Comparison of ENCODE assay signal across 1 cellular context in genomic region chr7:104982308-104982755, GRCh38.
A peak's percentile ranks its signal among the peaks of the same experiment; 100 is the strongest.
TF ChIP-seq lines count a peak whose summit lies in the region.

No MANE protein-coding gene starts in this region.

TF ChIP-seq in K562, 482 proteins besides CTCF, POLR2A, EP300 and RAD21 (continued from another document and continues in another):
- TF ChIP-seq ZHX1 (conservative IDR thresholded peaks at IDR 0.05; ENCODE audit: low read length) = no peak
- TF ChIP-seq STAT6 (CRISPR knock-in tag; IDR thresholded peaks at IDR 0.05) = no peak
- TF ChIP-seq GABPA (tag; conservative IDR thresholded peaks at IDR 0.05; ENCODE audit: low read depth) = 0 out of 2 replicates have a peak, but pooled peaks have one; percentile 14
- no peak for TF ChIP-seq DLX4 (CRISPR knock-in tag; IDR thresholded peaks at IDR 0.05)
- peak in 1 of 2 experiments; percentile 2; a peak in 1 of 4 replicates for TF ChIP-seq FOXK2 (conservative IDR thresholded peaks at IDR 0.05 in 1 of 2, IDR thresholded peaks at IDR 0.05 in 1 of 2; ENCODE audit: low read depth in 2 of 2)
- TF ChIP-seq CAMTA2 (CRISPR knock-in tag; conservative IDR thresholded peaks at IDR 0.05) = no peak
- TF ChIP-seq HDAC1 (IDR thresholded peaks at IDR 0.05) = peak in 1 of 2 experiments; percentile 48; a peak in 2 of 4 replicates
- peak; percentile 39; the same call in 1 of the 2 replicates for TF ChIP-seq VEZF1 (CRISPR knock-in tag; IDR thresholded peaks at IDR 0.05)
- no peak for TF ChIP-seq CCAR2 (IDR thresholded peaks at IDR 0.05; ENCODE audit: low read depth, low read length)
- TF ChIP-seq CREB5 (CRISPR knock-in tag; IDR thresholded peaks at IDR 0.05) = no peak
- TF ChIP-seq USF1 (CRISPR knock-in tag; IDR thresholded peaks at IDR 0.05) = no peak
- no peak for TF ChIP-seq SMAD1 (IDR thresholded peaks at IDR 0.05; ENCODE audit: low read depth, low read length, partially characterized antibody)
- TF ChIP-seq TEAD1 (CRISPR knock-in tag; IDR thresholded peaks at IDR 0.05) = peak in 1 of 2 experiments; percentile 85; a peak in 2 of 4 replicates
- TF ChIP-seq CHD7 (IDR thresholded peaks at IDR 0.05; ENCODE audit: low read depth, low read length) = no peak
- no peak for TF ChIP-seq SETDB1 (IDR thresholded peaks at IDR 0.05; ENCODE audit: low read length)
- TF ChIP-seq NCOR1 (IDR thresholded peaks at IDR 0.05) = no peak
- TF ChIP-seq ATF7 (IDR thresholded peaks at IDR 0.05) = no peak
- TF ChIP-seq FOXA3 (CRISPR knock-in tag; conservative IDR thresholded peaks at IDR 0.05 in 1 of 2, IDR thresholded peaks at IDR 0.05 in 1 of 2) = no peak; a peak in 1 of 4 replicates
- TF ChIP-seq ZNF740 (CRISPR knock-in tag; IDR thresholded peaks at IDR 0.05) = no peak
- TF ChIP-seq ZNF740 (tag; IDR thresholded peaks at IDR 0.05) = no peak
- TF ChIP-seq ZNF384 (IDR thresholded peaks at IDR 0.05; ENCODE audit: low read depth, low read length) = no peak
- TF ChIP-seq KDM2B (CRISPR knock-in tag; IDR thresholded peaks at IDR 0.05) = no peak
- TF ChIP-seq MECOM (CRISPR knock-in tag; IDR thresholded peaks at IDR 0.05) = no peak
- TF ChIP-seq ZNF232 (CRISPR knock-in tag; IDR thresholded peaks at IDR 0.05) = no peak
- no peak for TF ChIP-seq ZFP1 (CRISPR knock-in tag; IDR thresholded peaks at IDR 0.05)
- TF ChIP-seq ILF3 (IDR thresholded peaks at IDR 0.05; ENCODE audit: borderline replicate concordance) = no peak
- TF ChIP-seq CBX8 (IDR thresholded peaks at IDR 0.05; ENCODE audit: borderline replicate concordance, extremely low read depth, low read depth, low read length, poor library complexity, severe bottlenecking) = no peak
- no peak for TF ChIP-seq PHTF2 (CRISPR knock-in tag; IDR thresholded peaks at IDR 0.05)
- TF ChIP-seq ZNF3 (CRISPR knock-in tag; IDR thresholded peaks at IDR 0.05) = no peak
- no peak for TF ChIP-seq NCOA6 (IDR thresholded peaks at IDR 0.05)
- peak; percentile 19; the same call in 1 of the 2 replicates for TF ChIP-seq CHAMP1 (IDR thresholded peaks at IDR 0.05)
- no peak for TF ChIP-seq FUS (optimal IDR thresholded peaks at IDR 0.05; ENCODE audit: low read depth, low read length)
- no peak for TF ChIP-seq WHSC1 (IDR thresholded peaks at IDR 0.05; ENCODE audit: low read length)
